In the genomic region with DNA sequence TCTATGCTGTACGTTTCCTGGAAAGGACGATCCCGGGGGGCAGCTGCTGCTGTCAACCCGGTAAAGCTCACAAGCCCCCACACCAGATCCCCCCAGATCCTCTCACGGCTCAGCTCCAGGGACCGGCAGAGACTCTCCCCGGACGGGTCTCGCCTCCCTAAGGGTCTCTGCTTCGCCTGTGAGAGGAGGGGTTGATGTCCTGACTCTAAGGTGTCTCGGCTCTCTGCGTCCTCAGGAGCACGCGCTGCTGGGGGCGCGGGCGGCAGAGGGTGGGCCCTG, we compare ENCODE assay signal across 1 cellular context.
TF ChIP-seq lines count a peak whose summit lies in the region.

No MANE protein-coding gene starts in this region.

TF ChIP-seq in HEK293, 187 proteins besides CTCF, POLR2A, EP300 and RAD21 (continued from another document):
- TF ChIP-seq RBAK (tag by site-specific recombination; IDR thresholded peaks at IDR 0.05), result no peak
- TF ChIP-seq ZBTB1 (tag by site-specific recombination; IDR thresholded peaks at IDR 0.05), result no peak
- TF ChIP-seq ZNF175 (tag by site-specific recombination; IDR thresholded peaks at IDR 0.05), result no peak
- TF ChIP-seq REPIN1 (tag by site-specific recombination; IDR thresholded peaks at IDR 0.05; ENCODE audit: low read depth), result no peak
- TF ChIP-seq, protein P1, sequence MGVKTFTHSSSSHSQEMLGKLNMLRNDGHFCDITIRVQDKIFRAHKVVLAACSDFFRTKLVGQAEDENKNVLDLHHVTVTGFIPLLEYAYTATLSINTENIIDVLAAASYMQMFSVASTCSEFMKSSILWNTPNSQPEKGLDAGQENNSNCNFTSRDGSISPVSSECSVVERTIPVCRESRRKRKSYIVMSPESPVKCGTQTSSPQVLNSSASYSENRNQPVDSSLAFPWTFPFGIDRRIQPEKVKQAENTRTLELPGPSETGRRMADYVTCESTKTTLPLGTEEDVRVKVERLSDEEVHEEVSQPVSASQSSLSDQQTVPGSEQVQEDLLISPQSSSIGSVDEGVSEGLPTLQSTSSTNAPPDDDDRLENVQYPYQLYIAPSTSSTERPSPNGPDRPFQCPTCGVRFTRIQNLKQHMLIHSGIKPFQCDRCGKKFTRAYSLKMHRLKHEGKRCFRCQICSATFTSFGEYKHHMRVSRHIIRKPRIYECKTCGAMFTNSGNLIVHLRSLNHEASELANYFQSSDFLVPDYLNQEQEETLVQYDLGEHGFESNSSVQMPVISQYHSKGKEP (tag by site-specific recombination; IDR thresholded peaks at IDR 0.05), result no peak
- no peak for TF ChIP-seq ZNF747 (tag by site-specific recombination; IDR thresholded peaks at IDR 0.05)
- no peak for TF ChIP-seq ZNF157 (tag by site-specific recombination; IDR thresholded peaks at IDR 0.05)
- TF ChIP-seq ZNF10 (tag by site-specific recombination; IDR thresholded peaks at IDR 0.05), result no peak
